ENCODE assay signal across 12 cellular contexts in the genomic region with DNA sequence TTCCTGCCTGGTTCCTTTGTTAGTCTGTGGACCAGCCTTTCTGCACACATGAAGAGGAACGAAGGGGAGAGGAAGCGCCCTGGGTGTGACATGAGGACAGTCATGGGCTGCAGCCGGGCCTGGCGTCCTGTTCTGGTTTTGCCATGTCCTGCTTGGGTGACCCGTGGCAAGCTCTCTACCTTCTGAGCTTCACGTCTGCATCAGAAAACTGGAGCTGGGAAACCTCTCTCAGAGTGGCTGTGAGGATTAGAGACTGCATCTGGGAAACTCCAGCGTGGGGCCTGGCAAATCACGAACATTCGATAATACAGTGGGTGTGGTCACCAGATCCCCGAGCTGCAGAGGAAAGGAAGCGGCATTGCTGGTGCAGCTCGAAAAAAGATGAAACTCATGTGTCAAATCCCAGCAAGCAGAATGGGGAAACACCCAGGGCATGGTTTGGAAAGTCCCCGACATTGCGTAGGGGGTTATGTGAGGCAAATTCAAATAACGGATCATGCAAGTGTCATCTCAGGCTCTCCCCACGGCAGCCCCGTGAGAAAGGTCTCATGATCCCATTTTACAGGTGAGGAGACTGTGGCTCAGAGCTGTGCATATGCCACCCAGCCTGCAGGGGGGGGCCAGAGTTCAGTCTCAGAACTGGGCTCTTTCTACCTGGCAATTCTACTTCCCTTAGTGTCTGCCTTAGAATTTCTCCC.
DNase-seq lines count a peak whose midpoint lies in the region; ATAC-seq lines count a peak whose summit lies in the region.
"Had no signal": no experiment of that assay in that cellular context is flagged by ENCODE, and none has a peak within 500 bp of the region (broad histone marks: within the 10 kb centered on the region; RNA-seq: fewer than 3 reads in every experiment).

No MANE protein-coding gene starts in this region.

- H3K36me3 Mint-ChIP-seq in activated T-cell treated with anti-CD3 and anti-CD28 coated beads, Interleukin-2, amount 50 U/mL, for 24 hours (ENCODE audit: low read depth) = no peaks in the 10 kb centered on the region

- no peaks in the 10 kb centered on the region for H3K9me3 Mint-ChIP-seq in activated T-cell treated with anti-CD3 and anti-CD28 coated beads, Interleukin-2, amount 50 U/mL, for 24 hours
- H3K9me3 Mint-ChIP-seq: central memory CD8-positive, alpha-beta T cell had no signal

- peaks cover 24% of the 10 kb centered on the region for H3K27me3 Mint-ChIP-seq in activated T-cell treated with anti-CD3 and anti-CD28 coated beads, Interleukin-2, amount 50 U/mL, for 24 hours

- no peak overlapping the region for H3K4me3 Mint-ChIP-seq in activated T-cell treated with anti-CD3 and anti-CD28 coated beads, Interleukin-2, amount 50 U/mL, for 24 hours
- H3K4me3 Mint-ChIP-seq: central memory CD8-positive, alpha-beta T cell had no signal

- peak; percentile 74 for ATAC-seq in GM21717 (IDR thresholded peaks at IDR 0.05; ENCODE audit: unreplicated experiment)

- DNase-seq in activated T-cell treated with anti-CD3 and anti-CD28 coated beads for 1 hour (ENCODE audit: low read depth) (peak; percentile 6), SK-MEL-5 (ENCODE audit: low read depth, low spot score) (peak; percentile 19), NCI-H748 (lab: John Stamatoyannopoulos, UW; ENCODE audit: unreplicated experiment) (no peak), epidermal melanocyte (ENCODE audit: insufficient read length, low spot score) (no peak), ureter (ENCODE audit: low spot score) (no peak)
- DNase-seq in activated T-cell treated with anti-CD3 and anti-CD28 coated beads, Interleukin-2, amount 50 U/mL, for 24 hours = no peak
- peak; percentile 26 for DNase-seq in stimulated activated CD4-positive, alpha-beta T cell treated with anti-CD3 and anti-CD28 coated beads, Interleukin-4, amount 100 ng/mL, for 24 hours
- DNase-seq: activated CD8-positive, alpha-beta memory T cell treated with anti-CD3 and anti-CD28 coated beads, Interleukin-2, amount 50 U/mL, for 4 hours; left ventricle myocardium inferior had no signal

- in situ Hi-C loops in SK-MEL-5 (cut with HindIII; ENCODE audit: low pct_unique_long_range_greater_than_20kb, low sequenced_read_pairs) = no loop called here

- H3K4me1 Mint-ChIP-seq in activated T-cell treated with anti-CD3 and anti-CD28 coated beads, Interleukin-2, amount 50 U/mL, for 24 hours (ENCODE audit: low read depth) = no peaks in the 10 kb centered on the region
- H3K4me1 Mint-ChIP-seq: central memory CD8-positive, alpha-beta T cell had no signal

- no peak overlapping the region for H3K27ac Mint-ChIP-seq in activated T-cell treated with anti-CD3 and anti-CD28 coated beads, Interleukin-2, amount 50 U/mL, for 24 hours
- H3K27ac Mint-ChIP-seq: progenitor cell of endocrine pancreas had no signal

Comparison
In these comparisons a context has a peak if more than half of its experiments do, and no peak if none do; other contexts are left out.
1. DNase-seq: peak in activated T-cell treated with anti-CD3 and anti-CD28 coated beads for 1 hour (single experiment), SK-MEL-5 (single experiment) and stimulated activated CD4-positive, alpha-beta T cell treated with anti-CD3 and anti-CD28 coated beads, Interleukin-4, amount 100 ng/mL, for 24 hours (single experiment); none in activated T-cell treated with anti-CD3 and anti-CD28 coated beads, Interleukin-2, amount 50 U/mL, for 24 hours (single experiment), NCI-H748 (single experiment), epidermal melanocyte (single experiment) and ureter (single experiment).